Comparison of ENCODE assay signal across 8 cellular contexts in the genomic region with DNA sequence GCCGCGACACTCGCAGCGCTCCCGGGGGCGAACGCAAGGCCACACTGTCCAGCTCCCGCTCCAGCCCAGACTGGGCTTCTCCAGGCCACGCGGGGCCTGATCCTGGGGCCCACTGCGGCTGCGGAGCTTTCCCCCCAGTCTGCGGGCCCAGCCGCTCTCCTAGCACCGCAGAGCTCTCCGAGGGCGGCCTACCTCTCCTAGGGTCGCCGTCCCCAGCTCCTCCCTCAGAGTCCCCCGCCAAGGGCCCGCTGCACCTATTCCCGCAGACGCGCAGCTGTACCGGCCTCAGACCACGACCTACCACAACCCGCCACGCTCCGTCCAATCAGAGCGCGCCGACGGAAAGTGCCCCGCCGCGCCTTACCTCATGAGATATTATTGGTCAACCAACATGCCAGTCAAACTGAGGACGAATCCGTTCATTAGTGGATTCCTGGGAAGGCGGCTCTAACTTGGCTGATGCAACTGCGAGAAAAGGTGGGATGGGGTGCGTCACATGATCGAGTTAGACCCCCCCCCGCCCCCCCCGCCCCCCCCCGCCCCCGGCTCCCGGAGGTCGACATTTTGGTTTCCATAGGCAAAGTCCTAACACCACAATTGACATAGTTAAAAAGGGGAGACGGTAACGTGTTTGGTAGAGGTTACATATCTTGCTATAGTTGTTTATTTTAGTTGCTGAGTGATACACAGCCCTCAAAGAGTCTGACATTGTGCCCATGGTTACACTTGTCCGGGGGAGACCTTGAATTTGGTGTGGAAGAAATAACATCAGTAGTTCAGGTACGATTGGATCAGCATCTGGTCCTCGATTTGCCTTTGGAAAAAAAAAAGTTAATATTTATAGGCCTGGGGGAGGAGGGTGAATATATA. TPM values are rescaled to one million over a fixed set of nuclear protein-coding genes. Genes with fewer than 3 reads are reported as not detected.
A peak's percentile ranks its signal among the peaks of the same experiment; 100 is the strongest.
DNase-seq lines count a peak whose midpoint lies in the region; ATAC-seq, FAIRE-seq and TF ChIP-seq lines count a peak whose summit lies in the region.

A gene (minus strand): TSS at position 278 of the 870 bp plus-strand sequence. CDS start 6,743 bp downstream, outside the sequence.

- ATAC-seq in HG02885 (IDR thresholded peaks at IDR 0.05; ENCODE audit: poor library complexity, unreplicated experiment) (peak; percentile 98), T-helper 17 cell (peak; percentile 98), left ventricle myocardium superior (peak; percentile 99), psoas muscle (peak; percentile 97 to 100 (median 99))

- peak within 1 kb of the TSS; percentile 98 for H3K4me3 Mint-ChIP-seq in T-helper 17 cell

- intact Hi-C loops in left ventricle myocardium superior (cut with micrococcal nuclease): no loop called here
- intact Hi-C loops in psoas muscle (cut with DNase I): no loop called here

- TF ChIP-seq POLR2A in GM15510 (IDR thresholded peaks at IDR 0.05; ENCODE audit: borderline replicate concordance, extremely low read depth, insufficient read length): peak; percentile 98

- H3K4me1 ChIP-seq in psoas muscle: no peaks in the 10 kb centered on the region

- H3K9me3 ChIP-seq in T-helper 17 cell (ENCODE audit: control insufficient read depth, low read length, poor library complexity, severe bottlenecking) (no peaks in the 10 kb centered on the region), psoas muscle (no peaks in the 10 kb centered on the region)

- DNase-seq in NCI-H1694 treated with DMSO at 0.1 percent for 48 hours (lab: John Stamatoyannopoulos, UW) (peak; percentile 97), T-helper 17 cell (peak; percentile 83 to 94 (median 89)), left ventricle myocardium superior (peak; percentile 96), psoas muscle (peak; percentile 97), urothelium cell line (ENCODE audit: low spot score) (peak; percentile 98)

- FAIRE-seq in urothelium cell line (lab: Jason Lieb, UNC): peak; percentile 93

- H3K27ac ChIP-seq in angular gyrus (ENCODE audit: low read depth, low read length) (peak within 1 kb of the TSS; percentile 77), psoas muscle (peak within 1 kb of the TSS; percentile 95)

- TF ChIP-seq CTCF in psoas muscle (IDR thresholded peaks at IDR 0.05): no peak

- H3K4me1 Mint-ChIP-seq in T-helper 17 cell: peaks cover 11% of the 10 kb centered on the region

- peaks cover 2 to 16% of the 10 kb centered on the region in 2 donors for H3K36me3 ChIP-seq in psoas muscle (ENCODE audit: insufficient read depth in 1 of 2, low read depth in 1 of 2)

- H3K4me3 ChIP-seq in psoas muscle: peak within 1 kb of the TSS; percentile 88

- H3K27me3 ChIP-seq in psoas muscle (ENCODE audit: insufficient read depth in 3 of 3, low read length in 2 of 3): no peaks in the 10 kb centered on the region

- no peaks in the 10 kb centered on the region for H3K27me3 Mint-ChIP-seq in T-helper 17 cell

- WGBS in psoas muscle, 3 donors: 1 to 3% (median 2%) methylated on average over 47 to 53 of the region's 53 CpGs

- peaks cover 3% of the 10 kb centered on the region for H3K36me3 Mint-ChIP-seq in T-helper 17 cell (ENCODE audit: low read depth)

- H3K27ac Mint-ChIP-seq in T-helper 17 cell: peak within 1 kb of the TSS; percentile 95

RNA-seq across cellular contexts. Expression of the gene that starts here (rescaled TPM):
- total RNA-seq in T-helper 17 cell: 10 to 100 TPM; 14.7 to 20.6 TPM
- total RNA-seq in left ventricle myocardium superior: 62.2 TPM
- total RNA-seq in psoas muscle: 10 to 100 TPM; 48.4 to 86.3 (median 77.7) TPM
- polyA plus RNA-seq in psoas muscle: 10 to 100 TPM; 37.4 to 63.9 (median 58.0) TPM

Comparison
In these comparisons a context has a peak if more than half of its experiments do, and no peak if none do; other contexts are left out.
1. Peak in every context shown above with its lines: DNase-seq, ATAC-seq, H3K4me3 ChIP-seq and H3K27ac ChIP-seq.